ENCODE assay signal across 1 cellular context in genomic region chr17:37610041-37610420, GRCh38.
TF ChIP-seq lines count a peak whose summit lies in the region.

No MANE protein-coding gene starts in this region.

TF ChIP-seq in WTC11, 78 proteins besides CTCF, POLR2A, EP300 and RAD21:
- TF ChIP-seq ZNF121 (CRISPR knock-in tag; IDR thresholded peaks at IDR 0.05), result peak; percentile 95
